In the genomic region with DNA sequence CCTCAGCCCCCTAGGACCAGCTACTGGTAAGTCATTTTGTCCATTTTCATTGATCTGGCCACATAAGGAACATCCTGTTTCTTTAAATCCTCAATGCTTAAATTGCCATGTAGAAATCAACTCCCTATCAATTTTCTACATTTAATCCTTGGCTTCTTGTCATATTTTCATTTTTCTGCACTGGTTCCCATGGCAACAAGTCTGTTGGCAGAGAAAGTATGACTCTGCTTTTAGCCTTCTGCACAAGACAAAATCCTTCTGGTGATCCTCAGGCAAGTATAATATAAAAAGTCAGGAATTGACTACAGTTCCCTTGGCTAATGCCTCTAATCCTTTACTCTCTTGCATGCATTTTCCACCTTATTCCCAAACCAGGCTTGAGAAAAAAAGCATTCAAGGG, we compare ENCODE assay signal across 10 cellular contexts.
A peak's percentile ranks its signal among the peaks of the same experiment; 100 is the strongest.
DNase-seq lines count a peak whose midpoint lies in the region; ATAC-seq and TF ChIP-seq lines count a peak whose summit lies in the region.
"Had no signal": no experiment of that assay in that cellular context is flagged by ENCODE, and none has a peak within 500 bp of the region (broad histone marks: within the 10 kb centered on the region; RNA-seq: fewer than 3 reads in every experiment).

No MANE protein-coding gene starts in this region.

- H3K9me3 Mint-ChIP-seq in mesothelial cell of epicardium = no peaks in the 10 kb centered on the region
- H3K9me3 Mint-ChIP-seq: activated naive CD4-positive, alpha-beta T cell treated with anti-CD3 and anti-CD28 coated beads, Interleukin-2, amount 50 U/mL, for 24 hours had no signal

- no peak for ATAC-seq in PC-3

- no peaks in the 10 kb centered on the region for H3K79me2 ChIP-seq in PC-3 (ENCODE audit: low read length)

- H3K27me3 ChIP-seq in endocrine pancreas (ENCODE audit: control insufficient read depth, insufficient read depth, low read length) = no peaks in the 10 kb centered on the region
- no peaks in the 10 kb centered on the region for H3K27me3 ChIP-seq in PC-3 (ENCODE audit: low read length)

- H3K36me3 Mint-ChIP-seq in mesothelial cell of epicardium = no peaks in the 10 kb centered on the region
- H3K36me3 Mint-ChIP-seq: activated naive CD4-positive, alpha-beta T cell treated with anti-CD3 and anti-CD28 coated beads, Interleukin-2, amount 50 U/mL, for 24 hours had no signal

- intact Hi-C loops in PC-3 (cut with micrococcal nuclease) = no loop called here

- no peaks in the 10 kb centered on the region for H3K27me3 Mint-ChIP-seq in mesothelial cell of epicardium (ENCODE audit: low read depth)
- H3K27me3 Mint-ChIP-seq: activated naive CD4-positive, alpha-beta T cell treated with anti-CD3 and anti-CD28 coated beads, Interleukin-2, amount 50 U/mL, for 24 hours had no signal

- no peaks in the 10 kb centered on the region for H3K36me3 ChIP-seq in endocrine pancreas (ENCODE audit: control insufficient read depth, insufficient read depth, low read length)
- H3K36me3 ChIP-seq in PC-3 (ENCODE audit: low read depth, low read length) = no peaks in the 10 kb centered on the region

- H3K9ac ChIP-seq in endocrine pancreas (ENCODE audit: control insufficient read depth, insufficient read depth, low read length) = peak overlapping the region; percentile 13
- H3K9ac ChIP-seq in PC-3 (ENCODE audit: low read length) = no peak overlapping the region

- H4K20me1 ChIP-seq in PC-3 (ENCODE audit: low read length) = no peaks in the 10 kb centered on the region

- no TSS peak for BruUV-seq in PC-3 (replicated peaks; lab: Mats Ljungman, UMichigan)

- H3K4me1 ChIP-seq in endocrine pancreas (ENCODE audit: control insufficient read depth, insufficient read depth, low read length) (peaks cover 6% of the 10 kb centered on the region), PC-3 (ENCODE audit: insufficient read depth, low read length) (no peaks in the 10 kb centered on the region)

- H3K4me1 Mint-ChIP-seq in mesothelial cell of epicardium = peaks cover 10% of the 10 kb centered on the region
- H3K4me1 Mint-ChIP-seq: activated naive CD4-positive, alpha-beta T cell treated with anti-CD3 and anti-CD28 coated beads, Interleukin-2, amount 50 U/mL, for 24 hours had no signal

- CTCF ChIA-PET in AG04449 (lab: Yijun Ruan, JAX) = interaction anchor here (6.6 kb wide), 2 partner anchors 9 to 107 kb away, joined by 58 to 98 read pairs; no protein-coding TSS in a partner anchor
- CTCF ChIA-PET in PC-3 (lab: Charles Lee) = no interaction called here

- TF ChIP-seq CTCF in AG04449 (IDR thresholded peaks at IDR 0.05; ENCODE audit: insufficient read depth, low read length, missing control alignments) (no peak), mesothelial cell of epicardium (IDR thresholded peaks at IDR 0.05; ENCODE audit: unreplicated experiment) (no peak), PC-3 (conservative IDR thresholded peaks at IDR 0.05; ENCODE audit: low read depth, low read length) (no peak)

- peak overlapping the region; percentile 20 for H3K27ac Mint-ChIP-seq in mesothelial cell of epicardium

- no peak overlapping the region for H2AFZ ChIP-seq in PC-3 (ENCODE audit: low read length)

- no peak overlapping the region for H3K4me2 ChIP-seq in PC-3 (ENCODE audit: low read length)

- H3K4me3 ChIP-seq in AG04449 (ENCODE audit: low read depth, low read length) (no peak overlapping the region), endocrine pancreas (ENCODE audit: control insufficient read depth, insufficient read depth, low read length) (no peak overlapping the region), PC-3 (ENCODE audit: low read length) (no peak overlapping the region)

- POLR2A ChIA-PET in AG04449 (lab: Yijun Ruan, JAX) (no interaction called here), PC-3 (lab: Charles Lee; ENCODE audit: unreplicated experiment) (no interaction called here)

- no peak overlapping the region for H3K4me3 Mint-ChIP-seq in mesothelial cell of epicardium
- H3K4me3 Mint-ChIP-seq: activated naive CD4-positive, alpha-beta T cell treated with anti-CD3 and anti-CD28 coated beads, Interleukin-2, amount 50 U/mL, for 24 hours had no signal

- DNase-seq in AG04449 (ENCODE audit: low read depth, low spot score) = peak; percentile 57
- peak; percentile 56 for DNase-seq in NCI-H2227 (lab: John Stamatoyannopoulos, UW; ENCODE audit: unreplicated experiment)
- DNase-seq in mesothelial cell of epicardium (ENCODE audit: low spot score in 2 of 2, unreplicated experiment in 2 of 2) = no peak
- no peak for DNase-seq in PC-3
- DNase-seq in NOMO-1 treated with DMSO at 0.1 percent for 48 hours (lab: John Stamatoyannopoulos, UW; ENCODE audit: unreplicated experiment) = no peak
- DNase-seq in NCI-H2171 (lab: John Stamatoyannopoulos, UW) = no peak
- no peak for DNase-seq in NCI-H1092 treated with DMSO at 0.1 percent for 48 hours (lab: John Stamatoyannopoulos, UW)
- DNase-seq: H7 had no signal

- no peaks in the 10 kb centered on the region for H3K9me2 ChIP-seq in PC-3 (replicated peaks; ENCODE audit: low read length)

- H3F3A ChIP-seq in PC-3 (ENCODE audit: low read length, unreplicated experiment) = no peaks in the 10 kb centered on the region

- no peaks in the 10 kb centered on the region for H3K9me3 ChIP-seq in endocrine pancreas (ENCODE audit: control insufficient read depth, low read length)
- H3K9me3 ChIP-seq in PC-3 (ENCODE audit: low read length) = no peaks in the 10 kb centered on the region

- no peak overlapping the region for H3K27ac ChIP-seq in PC-3 (ENCODE audit: low read length)

Comparison
In these comparisons a context has a peak if more than half of its experiments do, and no peak if none do; other contexts are left out.
1. DNase-seq: peak in AG04449 (single experiment) and NCI-H2227 (single experiment); none in mesothelial cell of epicardium (0 of 2), PC-3 (single experiment), NOMO-1 treated with DMSO at 0.1 percent for 48 hours (single experiment), NCI-H2171 (single experiment) and NCI-H1092 treated with DMSO at 0.1 percent for 48 hours (single experiment).